Comparison of ENCODE assay signal across 13 cellular contexts in genomic region chr15:48939686-48940085, GRCh38. TPM values are rescaled to one million over a fixed set of nuclear protein-coding genes. Genes with fewer than 3 reads are reported as not detected.
DNase-seq lines count a peak whose midpoint lies in the region; ATAC-seq and TF ChIP-seq lines count a peak whose summit lies in the region.
"Had no signal": no experiment of that assay in that cellular context is flagged by ENCODE, and none has a peak within 500 bp of the region (broad histone marks: within the 10 kb centered on the region; RNA-seq: fewer than 3 reads in every experiment).

No MANE protein-coding gene starts in this region.

- no peaks in the 10 kb centered on the region for H3K36me3 ChIP-seq in ACC112 (ENCODE audit: insufficient read depth, low read length)
- H3K36me3 ChIP-seq: sigmoid colon had no signal

- H4K91ac ChIP-seq in H9 (ENCODE audit: insufficient read length, low read depth, low read length): no peak overlapping the region

- H3K23ac ChIP-seq in H9 (ENCODE audit: insufficient read length, low read depth, low read length): no peak overlapping the region

- H4K20me1 ChIP-seq in H9 (ENCODE audit: control insufficient read depth, insufficient read depth, insufficient read length): no peaks in the 10 kb centered on the region

- no peak overlapping the region for H3K4me2 ChIP-seq in H9 (ENCODE audit: insufficient read depth, insufficient read length, low read length)

- DNase-seq in GM04503 (ENCODE audit: low read depth) (peak; percentile 84), fibroblast of pulmonary artery (ENCODE audit: low read depth) (peak; percentile 97), C1 segment of cervical spinal cord (lab: John Stamatoyannopoulos, UW) (no peak), H9 (no peak)
- no peak for DNase-seq in stimulated activated naive CD8-positive, alpha-beta T cell treated with anti-CD3 and anti-CD28 coated beads, Interleukin-15, amount 100 ng/mL, for 72 hours
- DNase-seq: activated CD4-positive, CD25-positive, alpha-beta regulatory T cell; NCI-H1105 treated with DMSO at 0.1 percent for 48 hours; sigmoid colon had no signal

- no peaks in the 10 kb centered on the region for H3K9me3 ChIP-seq in H9 (ENCODE audit: control insufficient read depth, low read depth, low read length)
- H3K9me3 ChIP-seq: sigmoid colon had no signal

- no peaks in the 10 kb centered on the region for H3K36me3 Mint-ChIP-seq in H9 (ENCODE audit: insufficient read depth in 1 of 3, low read depth in 3 of 3)
- H3K36me3 Mint-ChIP-seq: activated naive CD4-positive, alpha-beta T cell treated with anti-CD3 and anti-CD28 coated beads, Interleukin-2, amount 50 U/mL, for 24 hours had no signal

- no peak overlapping the region for H2BK12ac ChIP-seq in H9 (ENCODE audit: insufficient read length, low read depth, low read length)

- no peaks in the 10 kb centered on the region for H3K27me3 ChIP-seq in ACC112 (ENCODE audit: insufficient read depth, low read length)
- no peaks in the 10 kb centered on the region for H3K27me3 ChIP-seq in H9 (ENCODE audit: insufficient read depth, low read length)
- H3K27me3 ChIP-seq: sigmoid colon had no signal

- no peak overlapping the region for H3K9ac ChIP-seq in H9 (ENCODE audit: extremely low read depth, insufficient read length, low read length)

- H4K8ac ChIP-seq in H9 (replicated peaks; ENCODE audit: insufficient read length, low read depth, low read length): no peak overlapping the region

- no CpG with 5 or more reads among the region's 2 CpGs for WGBS in H9 (ENCODE audit: extremely low coverage, insufficient read length, low lambda C conversion rate)

- H2AK5ac ChIP-seq in H9 (ENCODE audit: insufficient read length, low read length): no peak overlapping the region

- no peak overlapping the region for H2AFZ ChIP-seq in ACC112 (ENCODE audit: low read length, unreplicated experiment)
- H2AFZ ChIP-seq in H9 (ENCODE audit: low read length): no peak overlapping the region

- H3K27ac ChIP-seq in ACC112 (ENCODE audit: low read depth, low read length) (peak overlapping the region; percentile 79), H9 (ENCODE audit: insufficient read length, low read depth, low read length) (no peak overlapping the region)
- H3K27ac ChIP-seq: sigmoid colon had no signal

- no peaks in the 10 kb centered on the region for H3K4me1 Mint-ChIP-seq in stimulated activated naive CD8-positive, alpha-beta T cell treated with anti-CD3 and anti-CD28 coated beads, Interleukin-15, amount 100 ng/mL, for 72 hours
- no peaks in the 10 kb centered on the region for H3K4me1 Mint-ChIP-seq in H9
- H3K4me1 Mint-ChIP-seq: activated naive CD4-positive, alpha-beta T cell treated with anti-CD3 and anti-CD28 coated beads, Interleukin-2, amount 50 U/mL, for 24 hours had no signal

- H2BK20ac ChIP-seq in H9 (ENCODE audit: low read depth, low read length, poor library complexity, severe bottlenecking): no peak overlapping the region

- H3K27ac Mint-ChIP-seq in stimulated activated naive CD8-positive, alpha-beta T cell treated with anti-CD3 and anti-CD28 coated beads, Interleukin-15, amount 100 ng/mL, for 72 hours: no peak overlapping the region
- H3K27ac Mint-ChIP-seq in H9: no peak overlapping the region
- H3K27ac Mint-ChIP-seq: activated naive CD4-positive, alpha-beta T cell treated with anti-CD3 and anti-CD28 coated beads, Interleukin-2, amount 50 U/mL, for 24 hours had no signal

- H3K79me2 ChIP-seq in ACC112 (ENCODE audit: control insufficient read depth, insufficient read depth, low read length, unreplicated experiment) (no peaks in the 10 kb centered on the region), H9 (ENCODE audit: insufficient read depth, low read length) (no peaks in the 10 kb centered on the region)

- ATAC-seq in SK-N-SH treated with all-trans-retinoic acid at 6 μM for 48 hours (peak; percentile 88), HG03439 (IDR thresholded peaks at IDR 0.05; ENCODE audit: unreplicated experiment) (no peak)
- no peak for ATAC-seq in stimulated activated naive CD8-positive, alpha-beta T cell treated with anti-CD3 and anti-CD28 coated beads, Interleukin-15, amount 100 ng/mL, for 72 hours

- no peak overlapping the region for H3K56ac ChIP-seq in H9 (ENCODE audit: insufficient read length, low read depth, low read length)

- no peak overlapping the region for H4K5ac ChIP-seq in H9 (ENCODE audit: insufficient read length, low read depth, low read length)

- no peak overlapping the region for H3K4ac ChIP-seq in H9 (ENCODE audit: low read depth, low read length)

- H3T11ph ChIP-seq in H9 (ENCODE audit: low read length): no peak overlapping the region

- H3K4me3 ChIP-seq in ACC112 (ENCODE audit: low read depth, low read length): no peak overlapping the region
- H3K4me3 ChIP-seq in fibroblast of pulmonary artery (replicated peaks; ENCODE audit: low read depth, low read length): no peak overlapping the region
- H3K4me3 ChIP-seq: lung, sigmoid colon had no signal

- TF ChIP-seq CTCF in fibroblast of pulmonary artery (IDR thresholded peaks at IDR 0.05; ENCODE audit: low read length, missing control alignments) (no peak), H9 (conservative IDR thresholded peaks at IDR 0.05) (no peak)

- peaks cover 48% of the 10 kb centered on the region for H3K27me3 Mint-ChIP-seq in stimulated activated naive CD8-positive, alpha-beta T cell treated with anti-CD3 and anti-CD28 coated beads, Interleukin-15, amount 100 ng/mL, for 72 hours
- H3K27me3 Mint-ChIP-seq in H9 (ENCODE audit: low read depth): peaks cover 6% of the 10 kb centered on the region; the same call in 1 of the 2 replicates

- no peak overlapping the region for H2BK5ac ChIP-seq in H9 (ENCODE audit: insufficient read length, low read length)

- H3K18ac ChIP-seq in H9 (ENCODE audit: insufficient read length, low read depth, low read length): no peak overlapping the region

- no peak overlapping the region for H2BK120ac ChIP-seq in H9 (ENCODE audit: low read depth, low read length, poor library complexity, severe bottlenecking)

- H3K23me2 ChIP-seq in H9 (ENCODE audit: insufficient read length, low read depth, low read length, poor library complexity, severe bottlenecking): no peaks in the 10 kb centered on the region

- no peaks in the 10 kb centered on the region for H3K9me3 Mint-ChIP-seq in stimulated activated naive CD8-positive, alpha-beta T cell treated with anti-CD3 and anti-CD28 coated beads, Interleukin-15, amount 100 ng/mL, for 72 hours
- H3K9me3 Mint-ChIP-seq in H9: no peaks in the 10 kb centered on the region
- H3K9me3 Mint-ChIP-seq: activated naive CD4-positive, alpha-beta T cell treated with anti-CD3 and anti-CD28 coated beads, Interleukin-2, amount 50 U/mL, for 24 hours had no signal

- H3K79me1 ChIP-seq in H9 (ENCODE audit: insufficient read depth, low read depth, low read length, poor library complexity, severe bottlenecking): no peaks in the 10 kb centered on the region

- H3K4me1 ChIP-seq in ACC112 (ENCODE audit: control insufficient read depth, insufficient read depth, low read length, unreplicated experiment): peaks cover 26% of the 10 kb centered on the region
- H3K4me1 ChIP-seq in H9 (ENCODE audit: insufficient read depth, low read length): no peaks in the 10 kb centered on the region
- H3K4me1 ChIP-seq: sigmoid colon had no signal

- no peak overlapping the region for H2BK15ac ChIP-seq in H9 (ENCODE audit: low read depth, low read length)

- H3K14ac ChIP-seq in H9 (ENCODE audit: insufficient read depth, low read length): no peak overlapping the region

- H3K4me3 Mint-ChIP-seq in stimulated activated naive CD8-positive, alpha-beta T cell treated with anti-CD3 and anti-CD28 coated beads, Interleukin-15, amount 100 ng/mL, for 72 hours: no peak overlapping the region
- no peak overlapping the region for H3K4me3 Mint-ChIP-seq in H9
- H3K4me3 Mint-ChIP-seq: activated naive CD4-positive, alpha-beta T cell treated with anti-CD3 and anti-CD28 coated beads, Interleukin-2, amount 50 U/mL, for 24 hours had no signal

TF ChIP-seq in SK-N-SH treated with all-trans-retinoic acid at 6 μM for 48 hours, 23 proteins besides CTCF, POLR2A, EP300 and RAD21 (continues in another document):
- TF ChIP-seq ZFP3 (CRISPR knock-in tag; IDR thresholded peaks at IDR 0.05): peak; percentile 83; the same call in 1 of the 2 replicates
- 0 out of 2 replicates have a peak, but pooled peaks have one; percentile 24 for TF ChIP-seq PATZ1 (CRISPR knock-in tag; IDR thresholded peaks at IDR 0.05; ENCODE audit: borderline replicate concordance)
- TF ChIP-seq OSR1 (CRISPR knock-in tag; IDR thresholded peaks at IDR 0.05): peak; percentile 86; the same call in 1 of the 2 replicates
- TF ChIP-seq POU6F1 (CRISPR knock-in tag; IDR thresholded peaks at IDR 0.05; ENCODE audit: borderline replicate concordance, low read depth): no peak
- peak; percentile 85; the same call in 1 of the 2 replicates for TF ChIP-seq CSDC2 (CRISPR knock-in tag; IDR thresholded peaks at IDR 0.05)
- TF ChIP-seq TOX (CRISPR knock-in tag; IDR thresholded peaks at IDR 0.05; ENCODE audit: borderline replicate concordance): peak; percentile 40; the same call in 1 of the 2 replicates
- TF ChIP-seq ZNF70 (CRISPR knock-in tag; IDR thresholded peaks at IDR 0.05): no peak

RNA-seq across cellular contexts. Expression of gene SHC4, which starts 24.0 kb away (rescaled TPM):
- 0.26 and 0.55 TPM in 2 replicates for total RNA-seq in H9 (2021)

Comparison
In these comparisons a context has a peak if more than half of its experiments do, and no peak if none do; other contexts are left out.
1. DNase-seq: peak in GM04503 (single experiment) and fibroblast of pulmonary artery (single experiment); none in C1 segment of cervical spinal cord (0 of 14), stimulated activated naive CD8-positive, alpha-beta T cell treated with anti-CD3 and anti-CD28 coated beads, Interleukin-15, amount 100 ng/mL, for 72 hours (0 of 2) and H9 (single experiment).